ENCODE assay signal across 29 cellular contexts in the genomic region with DNA sequence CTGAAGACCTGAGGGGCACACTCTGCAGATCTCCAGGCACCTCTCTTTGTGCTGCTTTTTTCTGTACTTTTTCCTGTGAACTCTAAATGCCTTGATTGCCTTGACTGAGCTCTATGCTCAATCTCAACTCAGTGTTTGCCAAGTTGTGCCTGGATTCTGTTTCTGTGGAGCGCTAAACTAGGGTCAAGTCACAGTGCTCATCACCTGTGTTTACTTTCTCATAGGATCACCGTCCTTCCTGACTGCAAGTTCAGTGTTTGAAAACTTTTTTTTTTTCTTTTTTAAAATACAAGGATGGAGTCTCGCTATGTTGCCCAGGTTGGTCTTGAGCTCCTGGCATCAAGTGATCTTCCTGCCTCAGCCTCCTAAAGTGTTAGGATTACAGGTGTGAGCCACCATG.
"Had no signal": no experiment of that assay in that cellular context is flagged by ENCODE, and none has a peak within 500 bp of the region (broad histone marks: within the 10 kb centered on the region; RNA-seq: fewer than 3 reads in every experiment).

No MANE protein-coding gene starts in this region.

- H3K9me3 Mint-ChIP-seq: stimulated activated memory B cell treated with anti-CD40 and anti-IgM and Interleukin-4, amounts not matched to agents 10 μg/mL and 1 μg/mL and 100 μg/mL, for 72 hours had no signal

- H3K4me3 Mint-ChIP-seq: stimulated activated effector memory CD8-positive, alpha-beta T cell treated with anti-CD3 and anti-CD28 coated beads, Interleukin-12 subunit alpha, Interleukin-12 subunit beta, amount 100 ng/mL, for 72 hours; stimulated activated memory B cell treated with anti-CD40 and anti-IgM and Interleukin-4, amounts not matched to agents 10 μg/mL and 1 μg/mL and 100 μg/mL, for 72 hours; stimulated activated naive B cell treated with anti-CD40 and anti-IgM and Interleukin-4, amounts not matched to agents 10 μg/mL and 1 μg/mL and 100 μg/mL, for 72 hours; stimulated activated naive CD8-positive, alpha-beta T cell treated with anti-CD3 and anti-CD28 coated beads, Interleukin-15, amount 100 ng/mL, for 72 hours; stimulated activated naive CD8-positive, alpha-beta T cell treated with anti-CD3 and anti-CD28 coated beads, Interleukin-15, Interleukin-2, amounts not matched to agents 100 ng/mL and 50 ng/mL, for 24 hours; type B pancreatic cell had no signal

- H3K36me3 ChIP-seq: thyroid gland, uterus had no signal

- H3K4me1 Mint-ChIP-seq: stimulated activated effector memory CD8-positive, alpha-beta T cell treated with anti-CD3 and anti-CD28 coated beads, Interleukin-12 subunit alpha, Interleukin-12 subunit beta, amount 100 ng/mL, for 72 hours; stimulated activated memory B cell treated with anti-CD40 and anti-IgM and Interleukin-4, amounts not matched to agents 10 μg/mL and 1 μg/mL and 100 μg/mL, for 72 hours; stimulated activated naive B cell treated with anti-CD40 and anti-IgM and Interleukin-4, amounts not matched to agents 10 μg/mL and 1 μg/mL and 100 μg/mL, for 72 hours; stimulated activated naive CD8-positive, alpha-beta T cell treated with anti-CD3 and anti-CD28 coated beads, Interleukin-15, amount 100 ng/mL, for 72 hours had no signal

- H3K4me3 ChIP-seq: stomach, suprapubic skin, testis, thoracic aorta, thyroid gland, tibial artery, tibial nerve, transverse colon, upper lobe of left lung, upper lobe of right lung, uterus, vagina had no signal

- ATAC-seq: stimulated activated effector memory CD8-positive, alpha-beta T cell treated with anti-CD3 and anti-CD28 coated beads, Interleukin-12 subunit alpha, Interleukin-12 subunit beta, amount 100 ng/mL, for 72 hours; stimulated activated memory B cell treated with anti-CD40 and anti-IgM and Interleukin-4, amounts not matched to agents 10 μg/mL and 1 μg/mL and 100 μg/mL, for 72 hours; stimulated activated naive B cell treated with anti-CD40 and anti-IgM and Interleukin-4, amounts not matched to agents 10 μg/mL and 1 μg/mL and 100 μg/mL, for 72 hours; stimulated activated naive CD8-positive, alpha-beta T cell treated with anti-CD3 and anti-CD28 coated beads, Interleukin-15, amount 100 ng/mL, for 72 hours; stimulated activated naive CD8-positive, alpha-beta T cell treated with anti-CD3 and anti-CD28 coated beads, Interleukin-15, Interleukin-2, amounts not matched to agents 100 U/mL and 50 U/mL, for 24 hours; upper lobe of right lung had no signal

- H3K27ac ChIP-seq: stomach, suprapubic skin, testis, thoracic aorta, thyroid gland, tibial artery, tibial nerve, transverse colon, upper lobe of left lung, upper lobe of right lung, uterus, vagina had no signal

- H3K27ac Mint-ChIP-seq: stimulated activated effector memory CD8-positive, alpha-beta T cell treated with anti-CD3 and anti-CD28 coated beads, Interleukin-12 subunit alpha, Interleukin-12 subunit beta, amount 100 ng/mL, for 72 hours; stimulated activated memory B cell treated with anti-CD40 and anti-IgM and Interleukin-4, amounts not matched to agents 10 μg/mL and 1 μg/mL and 100 μg/mL, for 72 hours; stimulated activated naive B cell treated with anti-CD40 and anti-IgM and Interleukin-4, amounts not matched to agents 10 μg/mL and 1 μg/mL and 100 μg/mL, for 72 hours; stimulated activated naive CD8-positive, alpha-beta T cell treated with anti-CD3 and anti-CD28 coated beads, Interleukin-15, amount 100 ng/mL, for 72 hours; stimulated activated naive CD8-positive, alpha-beta T cell treated with anti-CD3 and anti-CD28 coated beads, Interleukin-15, Interleukin-2, amounts not matched to agents 100 ng/mL and 50 ng/mL, for 24 hours; type B pancreatic cell had no signal

- H3K27me3 Mint-ChIP-seq: stimulated activated memory B cell treated with anti-CD40 and anti-IgM and Interleukin-4, amounts not matched to agents 10 μg/mL and 1 μg/mL and 100 μg/mL, for 72 hours; stimulated activated naive B cell treated with anti-CD40 and anti-IgM and Interleukin-4, amounts not matched to agents 10 μg/mL and 1 μg/mL and 100 μg/mL, for 72 hours; stimulated activated naive CD8-positive, alpha-beta T cell treated with anti-CD3 and anti-CD28 coated beads, Interleukin-15, amount 100 ng/mL, for 72 hours; stimulated activated naive CD8-positive, alpha-beta T cell treated with anti-CD3 and anti-CD28 coated beads, Interleukin-15, Interleukin-2, amounts not matched to agents 100 ng/mL and 50 ng/mL, for 24 hours; type B pancreatic cell had no signal

- H3K4me1 ChIP-seq: stomach, suprapubic skin, testis, thyroid gland, tibial nerve, transverse colon, upper lobe of left lung, upper lobe of right lung, uterus, vagina had no signal

- H3K27me3 ChIP-seq: stomach, suprapubic skin, testis, thyroid gland, tibial artery, tibial nerve, transverse colon, upper lobe of left lung, upper lobe of right lung, uterus, vagina had no signal

- DNase-seq: stimulated activated CD4-positive, alpha-beta T cell treated with anti-CD3 and anti-CD28 coated beads, Interleukin-2, amount 100 ng/mL, for 48 hours; stimulated activated CD4-positive, alpha-beta T cell treated with anti-CD3 and anti-CD28 coated beads, Interleukin-4, amount 100 ng/mL, for 1 hour; stimulated activated CD4-positive, alpha-beta T cell treated with anti-CD3 and anti-CD28 coated beads, Interleukin-4, amount 100 ng/mL, for 24 hours; stimulated activated CD4-positive, alpha-beta T cell treated with anti-CD3 and anti-CD28 coated beads, Interleukin-4, amount 100 ng/mL, for 4 hours; stimulated activated CD8-positive, alpha-beta memory T cell treated with anti-CD3 and anti-CD28 coated beads, Interleukin-4, amount 100 ng/mL, for 48 hours; stimulated activated naive B cell treated with anti-CD40 and anti-IgM and Interleukin-4, amounts not matched to agents 10 μg/mL and 1 μg/mL and 100 μg/mL, for 72 hours; stimulated activated naive CD4-positive, alpha-beta T cell; stimulated activated naive CD4-positive, alpha-beta T cell treated with Interleukin-2 at 50 U/mL for 16 hours; stimulated activated naive CD8-positive, alpha-beta T cell treated with anti-CD3 and anti-CD28 coated beads, Interleukin-15, amount 100 ng/mL, for 72 hours; stimulated activated naive CD8-positive, alpha-beta T cell treated with anti-CD3 and anti-CD28 coated beads, Interleukin-15, Interleukin-2, amounts not matched to agents 100 U/mL and 50 U/mL, for 24 hours; stomach; substantia nigra; testis; thyroid gland; tibial artery; transverse colon; trophoblast cell; upper lobe of left lung; upper lobe of right lung; uterus had no signal

- FAIRE-seq: urothelium cell line had no signal

- H3K9me3 ChIP-seq: stomach, suprapubic skin, testis, thoracic aorta, thyroid gland, tibial artery, tibial nerve, transverse colon, upper lobe of left lung, upper lobe of right lung, uterus, vagina had no signal
